9 cellular contexts compared by ENCODE assay signal in the genomic region with DNA sequence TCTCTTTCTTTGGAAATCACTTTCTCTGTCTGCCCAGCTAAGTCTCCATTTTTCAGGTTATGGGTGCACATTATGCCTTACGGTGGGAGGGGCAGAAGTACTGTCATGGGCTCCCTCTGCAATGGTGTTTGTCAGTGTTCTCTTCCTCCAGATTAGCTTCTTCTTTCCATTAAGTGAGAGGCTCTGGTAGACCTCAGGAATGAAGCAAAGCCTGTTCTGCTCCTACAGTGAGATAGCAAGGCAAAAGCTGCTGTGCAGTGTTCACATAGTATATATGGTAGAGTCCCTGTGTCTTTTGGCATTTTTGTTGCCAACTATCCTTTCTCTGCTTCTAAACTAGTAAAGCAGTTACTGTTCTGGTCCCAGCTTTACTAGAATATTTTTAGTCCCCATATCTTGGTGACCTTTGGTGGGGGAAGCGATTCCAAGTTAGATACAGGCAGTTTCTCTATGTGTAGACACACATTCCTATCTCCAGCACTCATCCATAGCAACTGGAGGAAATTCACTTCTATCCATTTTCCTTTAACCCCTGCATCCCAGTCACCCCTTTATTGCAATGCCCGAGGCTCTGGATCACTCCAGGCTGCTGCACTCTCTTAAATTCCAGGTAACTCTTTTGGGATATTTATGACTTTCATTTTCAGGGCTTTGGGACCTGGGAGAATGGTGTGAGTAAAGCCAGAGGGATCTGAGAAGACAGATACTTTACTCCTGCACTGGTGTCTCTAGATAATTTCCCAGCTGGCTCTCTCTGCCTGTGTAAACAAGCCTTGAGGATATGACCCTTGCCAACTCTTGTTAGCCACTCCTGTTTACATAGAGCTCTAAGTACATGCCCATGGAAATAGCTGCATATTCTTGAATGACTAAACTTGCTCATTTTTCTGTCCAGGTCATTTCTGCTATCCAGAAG. TPM values are rescaled to one million over a fixed set of nuclear protein-coding genes. Genes with fewer than 3 reads are reported as not detected.
DNase-seq lines count a peak whose midpoint lies in the region; ATAC-seq and TF ChIP-seq lines count a peak whose summit lies in the region.
"Had no signal": no experiment of that assay in that cellular context is flagged by ENCODE, and none has a peak within 500 bp of the region (broad histone marks: within the 10 kb centered on the region; RNA-seq: fewer than 3 reads in every experiment).

No MANE protein-coding gene starts in this region.

- H3K27ac ChIP-seq in SJSA1 = peak overlapping the region; percentile 48
- peak overlapping the region; percentile 34 for H3K27ac ChIP-seq in rectal smooth muscle tissue (ENCODE audit: low read depth, low read length)
- H3K27ac ChIP-seq in ovary = no peak overlapping the region

- TF ChIP-seq CTCF in ovary (IDR thresholded peaks at IDR 0.05) (no peak), omental fat pad (IDR thresholded peaks at IDR 0.05) (no peak)

- TF ChIP-seq POLR2A in ovary (IDR thresholded peaks at IDR 0.05) = no peak

- 43 to 58% (median 56%) methylated on average over 3 of the region's 3 CpGs for WGBS in ovary, 3 donors

- no peaks in the 10 kb centered on the region for H3K9me3 ChIP-seq in SJSA1 (replicated peaks)
- H3K9me3 ChIP-seq in ovary = no peaks in the 10 kb centered on the region

- no peak for ATAC-seq in GM21381 (IDR thresholded peaks at IDR 0.05; ENCODE audit: unreplicated experiment)
- ATAC-seq in GM19324 (IDR thresholded peaks at IDR 0.05; ENCODE audit: low FRiP score, unreplicated experiment) = no peak
- no peak for ATAC-seq in omental fat pad (ENCODE audit: low FRiP score)

- TF ChIP-seq EP300 in ovary (IDR thresholded peaks at IDR 0.05) = no peak

- no peak overlapping the region for H3K4me3 ChIP-seq in SJSA1
- no peak overlapping the region for H3K4me3 ChIP-seq in rectal smooth muscle tissue (ENCODE audit: low read length)
- no peak overlapping the region for H3K4me3 ChIP-seq in ovary

- peaks cover 43% of the 10 kb centered on the region for H3K4me1 ChIP-seq in SJSA1 (replicated peaks)
- H3K4me1 ChIP-seq in rectal smooth muscle tissue (ENCODE audit: control insufficient read depth, insufficient read depth, low read length) = peaks cover 7% of the 10 kb centered on the region
- peaks cover 8% of the 10 kb centered on the region for H3K4me1 ChIP-seq in ovary (ENCODE audit: insufficient read depth)

- H3K27me3 ChIP-seq in SJSA1 (replicated peaks) (no peaks in the 10 kb centered on the region), rectal smooth muscle tissue (ENCODE audit: control insufficient read depth, insufficient read depth, low read length) (no peaks in the 10 kb centered on the region), ovary (no peaks in the 10 kb centered on the region)

- DNase-seq in GM03348 (ENCODE audit: low spot score) (peak; percentile 64), SJSA1 (ENCODE audit: low read depth in 1 of 2, low spot score in 2 of 2) (peak in 1 of 2 experiments; percentile 62), glomerular endothelial cell (ENCODE audit: extremely low read depth, low read depth, low spot score) (peak; percentile 62), ovary (no peak), omental fat pad (ENCODE audit: low spot score) (no peak)
- DNase-seq: immature natural killer cell had no signal

- intact Hi-C loops in ovary (cut with DNase I) = no loop called here

- H3K36me3 ChIP-seq in SJSA1 (no peaks in the 10 kb centered on the region), rectal smooth muscle tissue (ENCODE audit: control insufficient read depth, insufficient read depth, low read length) (no peaks in the 10 kb centered on the region), ovary (no peaks in the 10 kb centered on the region)

- H3K9ac ChIP-seq in rectal smooth muscle tissue (ENCODE audit: low read length) = no peak overlapping the region

RNA-seq across cellular contexts. Expression of a gene that starts 3.9 kb away (rescaled TPM):
- total RNA-seq in SJSA1 (2014; rRNA removed; shearing (Covaris generic)) = 6.0 and 10.6 TPM in 2 replicates
- total RNA-seq in glomerular endothelial cell (9.2 and 12.1 TPM in 2 replicates), ovary (1 to 10 TPM; 4.7 to 8.8 (median 6.1) TPM), omental fat pad (1 to 10 TPM; 3.7 to 9.6 (median 6.6) TPM)
- polyA plus RNA-seq in ovary = 10 to 100 TPM in 1 of 2 donors, 1 to 10 TPM in 1; 7.2 to 16.6 TPM

RNA-seq across cellular contexts. Expression of a gene that starts 24.4 kb away (rescaled TPM):
- 24.1 and 26.2 TPM in 2 replicates for total RNA-seq in SJSA1 (2014; rRNA removed; shearing (Covaris generic))
- total RNA-seq in glomerular endothelial cell = 1.5 and 5.1 TPM in 2 replicates
- 1 to 10 TPM; 2.3 to 6.3 (median 4.2) TPM for total RNA-seq in ovary
- polyA plus RNA-seq in ovary = 1 to 10 TPM; 2.6 to 6.1 TPM
- 1 to 10 TPM; 1.9 to 3.3 (median 2.8) TPM for total RNA-seq in omental fat pad
- polyA plus RNA-seq: immature natural killer cell had no signal

RNA-seq across cellular contexts. Expression of a gene that starts 40.2 kb away (rescaled TPM):
- total RNA-seq in SJSA1 (2014; rRNA removed; shearing (Covaris generic)) = not detected in 2 replicates
- total RNA-seq in glomerular endothelial cell (not detected in 2 replicates), ovary (not detected), omental fat pad (not detected)
- not detected for polyA plus RNA-seq in ovary
- polyA plus RNA-seq: immature natural killer cell had no signal

Comparison
In these comparisons a context has a peak if more than half of its experiments do, and no peak if none do; other contexts are left out.
1. DNase-seq: peak in GM03348 (single experiment) and glomerular endothelial cell (single experiment); none in ovary (0 of 5) and omental fat pad (single experiment).
2. H3K27ac ChIP-seq: peak in SJSA1 (single experiment) and rectal smooth muscle tissue (single experiment); none in ovary (0 of 2).